In the genomic region with DNA sequence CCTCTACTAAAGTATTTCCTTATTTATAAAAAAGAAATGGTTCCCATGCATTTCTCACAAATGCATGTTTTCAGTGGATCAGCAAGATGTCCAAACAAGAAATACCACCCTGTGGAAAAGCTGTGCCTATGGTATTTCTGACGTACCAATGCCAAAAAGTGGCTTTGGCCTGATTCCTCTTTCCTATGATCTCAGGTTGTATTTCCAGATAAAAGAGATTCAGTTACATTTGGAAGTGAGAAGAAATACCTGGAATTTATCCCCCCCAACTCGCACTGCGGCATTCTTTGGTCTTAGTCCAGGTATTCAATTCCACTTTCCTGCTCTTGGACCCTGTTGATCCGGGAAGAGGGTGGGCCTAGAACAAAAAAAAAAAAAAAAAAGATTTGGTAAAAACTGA, we compare ENCODE assay signal across 20 cellular contexts.
"Had no signal": no experiment of that assay in that cellular context is flagged by ENCODE, and none has a peak within 500 bp of the region (broad histone marks: within the 10 kb centered on the region; RNA-seq: fewer than 3 reads in every experiment).

No MANE protein-coding gene starts in this region.

- H3K79me2 ChIP-seq: hepatocyte had no signal

- H3K36me3 ChIP-seq: esophagus squamous epithelium, gastroesophageal sphincter, heart left ventricle, left lung, lower lobe of right lung had no signal

- H2AFZ ChIP-seq: hepatocyte had no signal

- H3K27ac ChIP-seq: coronary artery, dorsolateral prefrontal cortex, epithelial cell of prostate, esophagus squamous epithelium, foreskin keratinocyte, gastroesophageal sphincter, heart left ventricle, hepatocyte, left lung, lower lobe of right lung had no signal

- DNase-seq: effector CD4-positive, alpha-beta T cell; effector memory CD4-positive, alpha-beta T cell; erythroblast; esophagus squamous epithelium; heart left ventricle; immature natural killer cell; kidney; left colon; left ventricle myocardium superior; lower lobe of right lung; naive B cell had no signal

- H3K4me3 ChIP-seq: coronary artery, dorsolateral prefrontal cortex, esophagus squamous epithelium, gastroesophageal sphincter, heart left ventricle, hepatocyte, left lung, lower lobe of right lung, mucosa of descending colon had no signal

- ATAC-seq: esophagus mucosa, gastroesophageal sphincter, heart left ventricle, left colon, left ventricle myocardium superior, lower lobe of right lung, mucosa of descending colon had no signal

- H3K9me3 ChIP-seq: gastroesophageal sphincter, left lung, lower lobe of right lung, mucosa of descending colon had no signal

- H3K4me2 ChIP-seq: hepatocyte had no signal

- H3K27me3 ChIP-seq: esophagus squamous epithelium, foreskin keratinocyte, gastroesophageal sphincter, heart left ventricle, hepatocyte, left lung had no signal

- H3K4me1 ChIP-seq: foreskin keratinocyte, gastroesophageal sphincter, heart left ventricle, left lung, lower lobe of right lung had no signal
